ENCODE assay signal across 17 cellular contexts in the genomic region with DNA sequence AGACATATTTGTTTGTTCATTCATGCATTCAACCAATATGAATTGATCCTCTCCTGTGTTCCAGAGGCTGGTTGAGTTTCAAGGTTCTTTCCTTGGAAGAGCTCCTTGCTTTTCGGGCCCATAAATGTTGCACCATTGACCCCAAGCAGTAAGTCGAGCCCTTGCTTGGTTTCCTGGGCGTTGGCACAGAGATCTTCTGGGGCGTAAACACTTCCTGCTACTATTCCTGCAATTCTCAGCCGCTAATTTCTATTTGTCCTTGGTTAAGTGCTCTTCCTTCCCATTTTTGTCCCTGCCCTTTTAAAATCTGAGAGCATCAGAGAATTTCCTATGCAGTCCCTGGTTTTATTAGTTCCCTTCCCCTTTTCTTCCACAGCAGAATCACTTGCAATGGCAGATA. TPM values are rescaled to one million over a fixed set of nuclear protein-coding genes. Genes with fewer than 3 reads are reported as not detected.
DNase-seq lines count a peak whose midpoint lies in the region; ATAC-seq and TF ChIP-seq lines count a peak whose summit lies in the region.
"Had no signal": no experiment of that assay in that cellular context is flagged by ENCODE, and none has a peak within 500 bp of the region (broad histone marks: within the 10 kb centered on the region; RNA-seq: fewer than 3 reads in every experiment).

No MANE protein-coding gene starts in this region.

- 13 to 33% (median 25%) methylated on average over 5 of the region's 5 CpGs for WGBS in spleen, 5 donors

- DNase-seq in CD4-positive, alpha-beta T cell, result no peak
- DNase-seq in T-helper 17 cell (no peak), immature natural killer cell (no peak), spleen (no peak), caudate nucleus (lab: John Stamatoyannopoulos, UW) (no peak), mesothelial cell of epicardium (ENCODE audit: low spot score in 2 of 2, unreplicated experiment in 2 of 2) (no peak)
- DNase-seq in naive thymus-derived CD4-positive, alpha-beta T cell, result no peak
- DNase-seq: Caco-2, DMS53, H7, Karpas-422, NCI-H1417 treated with DMSO at 0.1 percent for 48 hours, NCI-H2081, NCI-H524, SIG-M5 had no signal

- intact Hi-C loops in CD4-positive, alpha-beta T cell (cut with DNase I, micrococcal nuclease), result loop anchor here (10.0 kb wide), 2 partner anchors 195 to 205 kb away; no protein-coding TSS in a partner anchor
- intact Hi-C loops in spleen (cut with DNase I; ENCODE audit: low total_unique reads), result no loop called here
- intact Hi-C loops in naive thymus-derived CD4-positive, alpha-beta T cell (cut with micrococcal nuclease), result no loop called here

- H3K36me3 ChIP-seq in spleen, result no peaks in the 10 kb centered on the region
- no peaks in the 10 kb centered on the region for H3K36me3 ChIP-seq in naive thymus-derived CD4-positive, alpha-beta T cell (ENCODE audit: control insufficient read depth in 2 of 3, insufficient read depth in 3 of 3, low read length in 3 of 3)
- H3K36me3 ChIP-seq: Peyer's patch had no signal

- H3K4me3 ChIP-seq in spleen, result no peak overlapping the region
- H3K4me3 ChIP-seq in naive thymus-derived CD4-positive, alpha-beta T cell (ENCODE audit: low read length), result no peak overlapping the region
- H3K4me3 ChIP-seq: Peyer's patch had no signal

- peaks cover 0 to 36% (median 17%) of the 10 kb centered on the region in 6 donors for H3K4me1 ChIP-seq in spleen
- H3K4me1 ChIP-seq in naive thymus-derived CD4-positive, alpha-beta T cell (ENCODE audit: control insufficient read depth in 2 of 2, insufficient read depth in 2 of 2, low read length in 2 of 2), result peaks cover 0 to 4% of the 10 kb centered on the region in 2 donors
- H3K4me1 ChIP-seq: Caco-2 had no signal

- peaks cover 10% of the 10 kb centered on the region for H3K4me1 Mint-ChIP-seq in CD4-positive, alpha-beta T cell (ENCODE audit: low read depth)
- H3K4me1 Mint-ChIP-seq in T-helper 17 cell, result peaks cover 5% of the 10 kb centered on the region
- H3K4me1 Mint-ChIP-seq in immature natural killer cell, result peaks cover 8 to 15% of the 10 kb centered on the region in 2 donors
- H3K4me1 Mint-ChIP-seq in naive thymus-derived CD4-positive, alpha-beta T cell, result peaks cover 6 to 15% (median 8%) of the 10 kb centered on the region in 7 donors
- H3K4me1 Mint-ChIP-seq in mesothelial cell of epicardium, result no peaks in the 10 kb centered on the region

- H3K27me3 ChIP-seq in CD4-positive, alpha-beta T cell (ENCODE audit: control insufficient read depth, insufficient read depth, low read length), result no peaks in the 10 kb centered on the region
- H3K27me3 ChIP-seq in spleen (replicated peaks in 1 of 7), result no peaks in the 10 kb centered on the region
- no peaks in the 10 kb centered on the region for H3K27me3 ChIP-seq in naive thymus-derived CD4-positive, alpha-beta T cell (ENCODE audit: control insufficient read depth in 2 of 2, insufficient read depth in 2 of 2, low read length in 2 of 2)
- H3K27me3 ChIP-seq: Peyer's patch had no signal

- H3K36me3 Mint-ChIP-seq in CD4-positive, alpha-beta T cell (ENCODE audit: low read depth), result no peaks in the 10 kb centered on the region
- H3K36me3 Mint-ChIP-seq in T-helper 17 cell (ENCODE audit: low read depth) (peaks cover 6% of the 10 kb centered on the region), immature natural killer cell (peaks cover 0 to 3% (median 0%) of the 10 kb centered on the region in 3 donors), mesothelial cell of epicardium (no peaks in the 10 kb centered on the region)
- H3K36me3 Mint-ChIP-seq in naive thymus-derived CD4-positive, alpha-beta T cell, result no peaks in the 10 kb centered on the region

- no peaks in the 10 kb centered on the region for H3K9me3 Mint-ChIP-seq in CD4-positive, alpha-beta T cell
- H3K9me3 Mint-ChIP-seq in immature natural killer cell (no peaks in the 10 kb centered on the region), mesothelial cell of epicardium (no peaks in the 10 kb centered on the region)
- H3K9me3 Mint-ChIP-seq in naive thymus-derived CD4-positive, alpha-beta T cell, result peaks cover 0 to 1% (median 0%) of the 10 kb centered on the region in 11 donors

- no peak overlapping the region for H3K27ac ChIP-seq in CD4-positive, alpha-beta T cell (ENCODE audit: low read depth, low read length)
- H3K27ac ChIP-seq in spleen, result peak overlapping the region in 6 of 8 donors; percentile 40 to 72 (median 52)
- no peak overlapping the region for H3K27ac ChIP-seq in caudate nucleus (ENCODE audit: low read depth, low read length)
- H3K27ac ChIP-seq in naive thymus-derived CD4-positive, alpha-beta T cell (ENCODE audit: low read depth, low read length), result no peak overlapping the region

- no peak overlapping the region for H3K27ac Mint-ChIP-seq in CD4-positive, alpha-beta T cell
- H3K27ac Mint-ChIP-seq in T-helper 17 cell (no peak overlapping the region), immature natural killer cell (peak overlapping the region in 2 of 6 donors; percentile 17 to 25), mesothelial cell of epicardium (no peak overlapping the region)
- peak overlapping the region in 1 of 9 donors; percentile 9 for H3K27ac Mint-ChIP-seq in naive thymus-derived CD4-positive, alpha-beta T cell

- POLR2A ChIA-PET in CD4-positive, alpha-beta T cell (lab: Charles Lee), result no interaction called here
- POLR2A ChIA-PET in naive thymus-derived CD4-positive, alpha-beta T cell (lab: Charles Lee), result no interaction called here

- no peak for TF ChIP-seq CTCF in CD4-positive, alpha-beta T cell (IDR thresholded peaks at IDR 0.05)
- TF ChIP-seq CTCF in spleen (IDR thresholded peaks at IDR 0.05 in 8 of 11, conservative IDR thresholded peaks at IDR 0.05 in 3 of 11), result no peak
- TF ChIP-seq CTCF in mesothelial cell of epicardium (IDR thresholded peaks at IDR 0.05; ENCODE audit: unreplicated experiment), result no peak

- peak overlapping the region; percentile 23 for H3K4me3 Mint-ChIP-seq in CD4-positive, alpha-beta T cell
- H3K4me3 Mint-ChIP-seq in T-helper 17 cell (peak overlapping the region; percentile 25), immature natural killer cell (peak overlapping the region in 3 of 5 donors; percentile 2 to 26 (median 10)), mesothelial cell of epicardium (no peak overlapping the region)
- H3K4me3 Mint-ChIP-seq in naive thymus-derived CD4-positive, alpha-beta T cell, result no peak overlapping the region

- H3K9me3 ChIP-seq in CD4-positive, alpha-beta T cell (ENCODE audit: control insufficient read depth, low read length), result no peaks in the 10 kb centered on the region
- no peaks in the 10 kb centered on the region for H3K9me3 ChIP-seq in T-helper 17 cell (ENCODE audit: control insufficient read depth, low read length, poor library complexity, severe bottlenecking)
- H3K9me3 ChIP-seq in spleen, result no peaks in the 10 kb centered on the region
- H3K9me3 ChIP-seq in naive thymus-derived CD4-positive, alpha-beta T cell (ENCODE audit: control insufficient read depth in 2 of 3, low read length in 3 of 3), result no peaks in the 10 kb centered on the region
- H3K9me3 ChIP-seq: Caco-2, Peyer's patch had no signal

- no peak for ATAC-seq in CD4-positive, alpha-beta T cell (ENCODE audit: poor library complexity)
- ATAC-seq in T-helper 17 cell, result no peak
- no peak for ATAC-seq in naive thymus-derived CD4-positive, alpha-beta T cell

- CTCF ChIA-PET in CD4-positive, alpha-beta T cell (lab: Charles Lee), result no interaction called here
- CTCF ChIA-PET in naive thymus-derived CD4-positive, alpha-beta T cell (lab: Charles Lee), result no interaction called here

- H3K27me3 Mint-ChIP-seq in CD4-positive, alpha-beta T cell, result peaks cover 10% of the 10 kb centered on the region
- peaks cover 24% of the 10 kb centered on the region for H3K27me3 Mint-ChIP-seq in T-helper 17 cell
- peaks cover 3 to 8% (median 5%) of the 10 kb centered on the region in 3 donors for H3K27me3 Mint-ChIP-seq in immature natural killer cell (ENCODE audit: low read depth in 3 of 3)
- peaks cover 4 to 68% (median 18%) of the 10 kb centered on the region in 5 donors for H3K27me3 Mint-ChIP-seq in naive thymus-derived CD4-positive, alpha-beta T cell
- peaks cover 45% of the 10 kb centered on the region for H3K27me3 Mint-ChIP-seq in mesothelial cell of epicardium (ENCODE audit: low read depth)

- TF ChIP-seq POLR2A in spleen (IDR thresholded peaks at IDR 0.05), result no peak

RNA-seq across cellular contexts. Expression of a gene that starts 44.1 kb away (rescaled TPM):
- under 1 TPM; 0.08 to 0.11 TPM for total RNA-seq in CD4-positive, alpha-beta T cell
- total RNA-seq in T-helper 17 cell, result under 1 TPM; 0.10 to 0.16 TPM
- under 1 TPM in 2 of 3 donors, not detected in 1; 0.10 to 0.12 TPM for polyA plus RNA-seq in immature natural killer cell
- total RNA-seq in spleen, result 1 to 10 TPM; 1.5 to 4.8 (median 3.0) TPM
- under 1 TPM; 0.47 to 0.83 (median 0.50) TPM for polyA plus RNA-seq in spleen
- under 1 TPM in 2 of 5 experiments, not detected in 3; 0.29 to 0.64 TPM for total RNA-seq in naive thymus-derived CD4-positive, alpha-beta T cell
- not detected for polyA plus RNA-seq in naive thymus-derived CD4-positive, alpha-beta T cell
- 0.07 to 0.18 TPM in 2 of 3 replicates, not detected in the other for total RNA-seq in mesothelial cell of epicardium
- polyA plus RNA-seq: BJ had no signal

Comparison
In these comparisons a context has a peak if more than half of its experiments do, and no peak if none do; other contexts are left out.
1. H3K27ac ChIP-seq: peak in spleen (6 of 8); none in CD4-positive, alpha-beta T cell (single experiment), caudate nucleus (single experiment) and naive thymus-derived CD4-positive, alpha-beta T cell (single experiment).
2. H3K4me3 Mint-ChIP-seq: peak in CD4-positive, alpha-beta T cell (single experiment), T-helper 17 cell (single experiment) and immature natural killer cell (3 of 5); none in naive thymus-derived CD4-positive, alpha-beta T cell (0 of 10) and mesothelial cell of epicardium (single experiment).
3. intact Hi-C loops: an anchor here in CD4-positive, alpha-beta T cell (10.0 kb wide); none called in spleen and naive thymus-derived CD4-positive, alpha-beta T cell.